In genomic region chr13:58963321-58963720, GRCh38 we compare ENCODE assay signal across 20 cellular contexts.
"Had no signal": no experiment of that assay in that cellular context is flagged by ENCODE, and none has a peak within 500 bp of the region (broad histone marks: within the 10 kb centered on the region; RNA-seq: fewer than 3 reads in every experiment).

No MANE protein-coding gene starts in this region.

- H3K27ac Mint-ChIP-seq: endodermal cell, naive B cell, nephron, progenitor cell of endocrine pancreas, type B pancreatic cell had no signal

- H3K27me3 Mint-ChIP-seq: progenitor cell of endocrine pancreas, type B pancreatic cell had no signal

- H3K4me3 ChIP-seq: coronary artery, gastrocnemius medialis, heart right ventricle, pancreas had no signal

- H3K9me3 ChIP-seq: gastrocnemius medialis, heart right ventricle, pancreas had no signal

- H3K27me3 ChIP-seq: gastrocnemius medialis, heart right ventricle, pancreas had no signal

- DNase-seq: effector CD4-positive, alpha-beta T cell; endodermal cell; gastrocnemius medialis; heart right ventricle; hypothalamus; kidney glomerular epithelial cell; mesendoderm; naive B cell; occipital lobe; pancreas; retina; stimulated activated CD4-positive, alpha-beta T cell treated with anti-CD3 and anti-CD28 coated beads, Interleukin-2, amount 100 ng/mL, for 24 hours; stimulated activated naive CD4-positive, alpha-beta T cell treated with Interleukin-2 at 50 U/mL for 16 hours had no signal

- H3K36me3 Mint-ChIP-seq: naive B cell had no signal

- H3K4me1 ChIP-seq: gastrocnemius medialis, heart right ventricle, pancreas had no signal

- H3K36me3 ChIP-seq: gastrocnemius medialis, heart right ventricle, pancreas had no signal

- FAIRE-seq: islet of Langerhans, pancreas, urothelium cell line had no signal

- H3K27ac ChIP-seq: coronary artery, gastrocnemius medialis, heart right ventricle, pancreas had no signal

- ATAC-seq: gastrocnemius medialis, heart right ventricle, pancreas, sciatic nerve had no signal

- H3K4me1 Mint-ChIP-seq: endodermal cell, naive B cell, nephron had no signal

- H3K4me3 Mint-ChIP-seq: endodermal cell, naive B cell, nephron, type B pancreatic cell had no signal
